8 cellular contexts compared by ENCODE assay signal in the genomic region with DNA sequence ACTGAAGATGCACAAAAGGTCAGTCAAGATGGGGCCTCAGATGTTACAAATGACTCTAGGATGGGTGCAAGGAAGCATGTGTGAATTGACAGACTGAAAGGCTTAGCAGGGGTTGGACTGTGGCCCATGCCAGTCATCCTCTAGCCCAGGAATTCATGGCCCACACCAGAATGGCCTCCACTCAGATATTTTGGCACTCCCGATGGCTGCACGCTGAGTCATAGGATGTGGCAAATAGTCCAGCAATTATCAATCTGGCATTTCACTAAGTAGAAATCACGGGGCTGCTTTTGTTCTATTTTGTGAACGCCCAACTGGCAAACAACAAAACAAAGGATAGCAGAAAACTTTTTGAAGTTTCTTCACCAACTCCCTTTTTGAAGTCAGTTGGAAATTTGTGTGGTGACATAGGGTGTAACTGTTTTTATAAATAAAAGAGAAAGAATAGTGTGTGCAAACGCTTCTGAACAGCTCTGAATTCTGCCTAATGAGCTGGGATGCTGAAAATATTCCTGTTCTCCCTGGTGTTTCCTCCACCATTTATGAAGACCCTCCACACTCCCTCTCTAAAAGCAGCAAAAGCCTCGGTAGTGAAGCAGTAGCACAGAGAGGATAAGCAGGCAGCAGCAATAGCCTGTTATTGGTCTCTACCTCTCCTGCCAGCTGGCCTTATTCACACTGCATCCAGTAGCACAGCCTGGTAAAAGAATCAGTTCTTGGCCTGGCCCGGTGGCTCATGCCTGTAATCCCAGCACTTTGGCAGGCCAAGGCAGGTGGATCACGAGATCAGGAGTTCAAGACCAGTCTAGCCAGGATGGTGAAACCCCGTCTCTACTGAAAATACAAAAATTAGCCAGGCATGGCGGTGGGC.
A peak's percentile ranks its signal among the peaks of the same experiment; 100 is the strongest.
DNase-seq lines count a peak whose midpoint lies in the region; ATAC-seq, FAIRE-seq and TF ChIP-seq lines count a peak whose summit lies in the region.

No MANE protein-coding gene starts in this region.

- FAIRE-seq in GM12892 (lab: Jason Lieb, UNC): no peak

- intact Hi-C loops in sciatic nerve (cut with DNase I): no loop called here

- peak; percentile 72 for ATAC-seq in sciatic nerve

- DNase-seq in GM03348 (ENCODE audit: low spot score) (peak; percentile 76), SW 1271 (lab: John Stamatoyannopoulos, UW) (peak; percentile 59 to 82), foreskin melanocyte (peak; percentile 94), sciatic nerve (ENCODE audit: low spot score) (peak; percentile 54), SIG-M5 treated with dmso at 0.1 percent for 504 hours (lab: John Stamatoyannopoulos, UW; ENCODE audit: unreplicated experiment) (no peak), GM12892 (ENCODE audit: insufficient read length) (no peak), NCI-H2029 treated with DMSO at 0.1 percent for 48 hours (lab: John Stamatoyannopoulos, UW) (no peak)
- DNase-seq in stimulated activated CD8-positive, alpha-beta memory T cell treated with anti-CD3 and anti-CD28 coated beads, Interleukin-4, amount 100 ng/mL, for 48 hours: no peak

- TF ChIP-seq POLR2A in GM12892 (IDR thresholded peaks at IDR 0.05; ENCODE audit: low read depth, low read length): no peak

Comparison
In these comparisons a context has a peak if more than half of its experiments do, and no peak if none do; other contexts are left out.
1. DNase-seq: peak in GM03348 (single experiment), SW 1271 (2 of 2), foreskin melanocyte (single experiment) and sciatic nerve (single experiment); none in SIG-M5 treated with dmso at 0.1 percent for 504 hours (single experiment), GM12892 (single experiment), stimulated activated CD8-positive, alpha-beta memory T cell treated with anti-CD3 and anti-CD28 coated beads, Interleukin-4, amount 100 ng/mL, for 48 hours (single experiment) and NCI-H2029 treated with DMSO at 0.1 percent for 48 hours (single experiment).